In genomic region chr17:56833023-56833811, GRCh38 we compare ENCODE assay signal across 8 cellular contexts. TPM values are rescaled to one million over a fixed set of nuclear protein-coding genes. Genes with fewer than 3 reads are reported as not detected.
A peak's percentile ranks its signal among the peaks of the same experiment; 100 is the strongest.
DNase-seq lines count a peak whose midpoint lies in the region; ATAC-seq and TF ChIP-seq lines count a peak whose summit lies in the region.

No MANE protein-coding gene starts in this region.

- peak; percentile 53 for ATAC-seq in GM21515 (IDR thresholded peaks at IDR 0.05; ENCODE audit: unreplicated experiment)
- peak; percentile 5 for ATAC-seq in Right ventricle myocardium inferior

- no peak for TF ChIP-seq EP300 in tibial nerve (IDR thresholded peaks at IDR 0.05)

- peak; percentile 23 for DNase-seq in SIG-M5 (lab: John Stamatoyannopoulos, UW)
- peak; percentile 71 for DNase-seq in activated naive CD4-positive, alpha-beta T cell treated with Interleukin-2 at 50 U/mL for 16 hours
- peak; percentile 84 for DNase-seq in Right ventricle myocardium inferior (ENCODE audit: missing footprints)
- peak in 1 of 2 donors; percentile 30 for DNase-seq in tibial nerve (ENCODE audit: low spot score in 2 of 2)

- H3K79me2 ChIP-seq in DOHH2 (ENCODE audit: control insufficient read depth, low read length) = peaks cover 57% of the 10 kb centered on the region
- H3K79me2 ChIP-seq in parathyroid adenoma = no peaks in the 10 kb centered on the region

- peaks cover 13% of the 10 kb centered on the region for H3F3A ChIP-seq in DOHH2 (ENCODE audit: control insufficient read depth, insufficient read depth)

- H4K20me1 ChIP-seq in DOHH2 (ENCODE audit: control insufficient read depth, insufficient read depth, low read depth, low read length) = peaks cover 8% of the 10 kb centered on the region; the same call in 1 of the 2 replicates

- H3K27ac ChIP-seq in DOHH2 (ENCODE audit: low read depth, low read length) = peak overlapping the region; percentile 43
- peak overlapping the region; percentile 64 for H3K27ac ChIP-seq in HUES48 (ENCODE audit: low read depth, low read length)
- no peak overlapping the region for H3K27ac ChIP-seq in parathyroid adenoma
- peak overlapping the region; percentile 78 to 95 (median 86) for H3K27ac ChIP-seq in tibial nerve

- no peaks in the 10 kb centered on the region for H3K9me3 ChIP-seq in DOHH2 (ENCODE audit: control insufficient read depth, insufficient read depth, low read length)
- no peaks in the 10 kb centered on the region for H3K9me3 ChIP-seq in HUES48 (ENCODE audit: control insufficient read depth, insufficient read depth, low read length)
- no peaks in the 10 kb centered on the region for H3K9me3 ChIP-seq in parathyroid adenoma (ENCODE audit: control insufficient read depth, low read length)
- no peaks in the 10 kb centered on the region for H3K9me3 ChIP-seq in tibial nerve

- TF ChIP-seq CTCF in DOHH2 (IDR thresholded peaks at IDR 0.05; ENCODE audit: low read depth, low read length, poor library complexity, severe bottlenecking) (no peak), parathyroid adenoma (IDR thresholded peaks at IDR 0.05) (no peak), tibial nerve (IDR thresholded peaks at IDR 0.05) (no peak)

- peaks cover 47% of the 10 kb centered on the region for H3K4me1 ChIP-seq in DOHH2 (ENCODE audit: control insufficient read depth, low read length)
- peaks cover 27% of the 10 kb centered on the region for H3K4me1 ChIP-seq in HUES48 (ENCODE audit: control insufficient read depth, insufficient read depth, low read length)
- H3K4me1 ChIP-seq in parathyroid adenoma = peaks cover 10% of the 10 kb centered on the region
- H3K4me1 ChIP-seq in tibial nerve = peaks cover 0 to 50% (median 24%) of the 10 kb centered on the region in 4 donors

- peak overlapping the region; percentile 90 for H3K4me3 ChIP-seq in DOHH2 (ENCODE audit: low read length)
- peak overlapping the region; percentile 88 for H3K4me3 ChIP-seq in HUES48 (ENCODE audit: low read depth, low read length)
- H3K4me3 ChIP-seq in parathyroid adenoma (ENCODE audit: low read depth, low read length) = peak overlapping the region; percentile 62
- H3K4me3 ChIP-seq in tibial nerve = peak overlapping the region; percentile 58 to 95 (median 82)

- intact Hi-C loops in Right ventricle myocardium inferior (cut with DNase I) = no loop called here

- TF ChIP-seq POLR2A in tibial nerve (IDR thresholded peaks at IDR 0.05) = peak in 1 of 2 donors; percentile 17

- H3K9ac ChIP-seq in HUES48 (ENCODE audit: low read depth, low read length) (no peak overlapping the region), parathyroid adenoma (no peak overlapping the region)

- 1 to 2% methylated on average over 23 to 52 of the region's 96 CpGs for WGBS in tibial nerve, 2 donors

- peaks cover 36% of the 10 kb centered on the region for H3K36me3 ChIP-seq in DOHH2 (ENCODE audit: control insufficient read depth, low read length)
- H3K36me3 ChIP-seq in HUES48 (ENCODE audit: control insufficient read depth, insufficient read depth, low read length) = no peaks in the 10 kb centered on the region
- H3K36me3 ChIP-seq in parathyroid adenoma (ENCODE audit: control insufficient read depth, insufficient read depth, low read length) = no peaks in the 10 kb centered on the region
- peaks cover 0 to 22% (median 0%) of the 10 kb centered on the region in 3 donors for H3K36me3 ChIP-seq in tibial nerve

- no peaks in the 10 kb centered on the region for H3K9me2 ChIP-seq in DOHH2 (replicated peaks; ENCODE audit: control insufficient read depth, low read length)

- no peaks in the 10 kb centered on the region for H3K27me3 ChIP-seq in DOHH2 (ENCODE audit: control insufficient read depth, low read length)
- H3K27me3 ChIP-seq in HUES48 (ENCODE audit: control insufficient read depth, insufficient read depth, low read length) = peaks cover 39% of the 10 kb centered on the region
- no peaks in the 10 kb centered on the region for H3K27me3 ChIP-seq in parathyroid adenoma (ENCODE audit: control insufficient read depth, insufficient read depth, low read length)
- H3K27me3 ChIP-seq in tibial nerve = no peaks in the 10 kb centered on the region

- H3K4me2 ChIP-seq in DOHH2 (ENCODE audit: low read length) = peak overlapping the region; percentile 97
- H3K4me2 ChIP-seq in parathyroid adenoma (ENCODE audit: low read length) = peak overlapping the region; percentile 91

- peak overlapping the region; percentile 98 for H2AFZ ChIP-seq in parathyroid adenoma

RNA-seq across cellular contexts. Expression of gene C17orf67, which starts 0.5 kb away (rescaled TPM):
- total RNA-seq in Right ventricle myocardium inferior (1.1 TPM), tibial nerve (1 to 10 TPM; 2.4 to 4.5 (median 3.1) TPM)

RNA-seq across cellular contexts. Expression of gene DGKE, which starts 0.7 kb away (rescaled TPM):
- total RNA-seq in Right ventricle myocardium inferior (3.0 TPM), tibial nerve (10 to 100 TPM; 10.5 to 45.9 (median 13.4) TPM)
